ENCODE assay signal across 1 cellular context in genomic region chr1:113811888-113812660, GRCh38.
TF ChIP-seq lines count a peak whose summit lies in the region.

TSS of gene RSBN1 (minus strand) at chr1:113812476. CDS start at chr1:113812412, 64 bp downstream.

TF ChIP-seq in HepG2, 621 proteins besides CTCF, POLR2A, EP300 and RAD21 (continued from another document and continues in another):
- TF ChIP-seq HMGXB3 (CRISPR knock-in tag; IDR thresholded peaks at IDR 0.05; ENCODE audit: borderline replicate concordance) (peak; percentile 95), ZNF34 (CRISPR knock-in tag; IDR thresholded peaks at IDR 0.05; ENCODE audit: borderline replicate concordance) (no peak), ERF (CRISPR knock-in tag; IDR thresholded peaks at IDR 0.05) (peak; percentile 58), ZNF556 (CRISPR knock-in tag; IDR thresholded peaks at IDR 0.05; ENCODE audit: borderline replicate concordance) (peak; percentile 20; the same call in 1 of the 2 replicates), CREM (IDR thresholded peaks at IDR 0.05) (peak; percentile 95), CREM (CRISPR knock-in tag; IDR thresholded peaks at IDR 0.05) (no peak), TOE1 (CRISPR knock-in tag; IDR thresholded peaks at IDR 0.05) (no peak), ZNF724P (CRISPR knock-in tag; IDR thresholded peaks at IDR 0.05; ENCODE audit: borderline replicate concordance) (peak; percentile 28; the same call in 1 of the 2 replicates), SNAPC5 (CRISPR knock-in tag; IDR thresholded peaks at IDR 0.05; ENCODE audit: borderline replicate concordance) (0 out of 2 replicates have a peak, but pooled peaks have one; percentile 62), ZMAT3 (CRISPR knock-in tag; conservative IDR thresholded peaks at IDR 0.05) (peak; percentile 88), HNRNPLL (IDR thresholded peaks at IDR 0.05; ENCODE audit: low read depth, low read length, poor library complexity, severe bottlenecking) (peak; percentile 97), PHF20 (CRISPR knock-in tag; IDR thresholded peaks at IDR 0.05) (peak; percentile 65; the same call in 1 of the 2 replicates), ZFP36L2 (CRISPR knock-in tag; IDR thresholded peaks at IDR 0.05) (no peak), ZNF770 (CRISPR knock-in tag; IDR thresholded peaks at IDR 0.05) (peak; percentile 11; the same call in 1 of the 2 replicates), ZBED4 (CRISPR knock-in tag; IDR thresholded peaks at IDR 0.05; ENCODE audit: borderline replicate concordance) (0 out of 2 replicates have a peak, but pooled peaks have one; percentile 11), TARDBP (CRISPR knock-in tag; IDR thresholded peaks at IDR 0.05) (peak; percentile 85), NCOR1 (IDR thresholded peaks at IDR 0.05; ENCODE audit: borderline replicate concordance, low read length) (peak; percentile 35; the same call in 1 of the 2 replicates), ZNF256 (CRISPR knock-in tag; conservative IDR thresholded peaks at IDR 0.05) (0 out of 2 replicates have a peak, but pooled peaks have one; percentile 18), ZNF841 (CRISPR knock-in tag; IDR thresholded peaks at IDR 0.05; ENCODE audit: borderline replicate concordance) (0 out of 2 replicates have a peak, but pooled peaks have one; percentile 65), FOXK1 (CRISPR knock-in tag; IDR thresholded peaks at IDR 0.05; ENCODE audit: borderline replicate concordance, low read depth) (peak; percentile 68; the same call in 1 of the 2 replicates), RERE (CRISPR knock-in tag; IDR thresholded peaks at IDR 0.05; ENCODE audit: low read depth) (no peak), RFXANK (CRISPR knock-in tag; IDR thresholded peaks at IDR 0.05) (0 out of 2 replicates have a peak, but pooled peaks have one; percentile 39), POLR2G (IDR thresholded peaks at IDR 0.05; ENCODE audit: low read depth, low read length) (peak; percentile 95), SRSF4 (IDR thresholded peaks at IDR 0.05; ENCODE audit: low read depth, low read length, poor library complexity, severe bottlenecking) (no peak), ZBTB8A (CRISPR knock-in tag; IDR thresholded peaks at IDR 0.05; ENCODE audit: borderline replicate concordance, low read depth) (no peak), NCOA2 (CRISPR knock-in tag; IDR thresholded peaks at IDR 0.05) (no peak), SRY (CRISPR knock-in tag; IDR thresholded peaks at IDR 0.05) (0 out of 2 replicates have a peak, but pooled peaks have one; percentile 63), GABPB1 (CRISPR knock-in tag; IDR thresholded peaks at IDR 0.05) (peak; percentile 95), HNF1B (CRISPR knock-in tag; IDR thresholded peaks at IDR 0.05) (peak; percentile 89), ISL2 (CRISPR knock-in tag; IDR thresholded peaks at IDR 0.05) (peak; percentile 71)
- TF ChIP-seq, protein P1, sequence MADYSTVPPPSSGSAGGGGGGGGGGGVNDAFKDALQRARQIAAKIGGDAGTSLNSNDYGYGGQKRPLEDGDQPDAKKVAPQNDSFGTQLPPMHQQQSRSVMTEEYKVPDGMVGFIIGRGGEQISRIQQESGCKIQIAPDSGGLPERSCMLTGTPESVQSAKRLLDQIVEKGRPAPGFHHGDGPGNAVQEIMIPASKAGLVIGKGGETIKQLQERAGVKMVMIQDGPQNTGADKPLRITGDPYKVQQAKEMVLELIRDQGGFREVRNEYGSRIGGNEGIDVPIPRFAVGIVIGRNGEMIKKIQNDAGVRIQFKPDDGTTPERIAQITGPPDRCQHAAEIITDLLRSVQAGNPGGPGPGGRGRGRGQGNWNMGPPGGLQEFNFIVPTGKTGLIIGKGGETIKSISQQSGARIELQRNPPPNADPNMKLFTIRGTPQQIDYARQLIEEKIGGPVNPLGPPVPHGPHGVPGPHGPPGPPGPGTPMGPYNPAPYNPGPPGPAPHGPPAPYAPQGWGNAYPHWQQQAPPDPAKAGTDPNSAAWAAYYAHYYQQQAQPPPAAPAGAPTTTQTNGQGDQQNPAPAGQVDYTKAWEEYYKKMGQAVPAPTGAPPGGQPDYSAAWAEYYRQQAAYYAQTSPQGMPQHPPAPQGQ (CRISPR knock-in tag; IDR thresholded peaks at IDR 0.05; ENCODE audit: borderline replicate concordance) = no peak
- TF ChIP-seq, protein P2, sequence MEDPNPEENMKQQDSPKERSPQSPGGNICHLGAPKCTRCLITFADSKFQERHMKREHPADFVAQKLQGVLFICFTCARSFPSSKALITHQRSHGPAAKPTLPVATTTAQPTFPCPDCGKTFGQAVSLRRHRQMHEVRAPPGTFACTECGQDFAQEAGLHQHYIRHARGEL (CRISPR knock-in tag; IDR thresholded peaks at IDR 0.05) = no peak
- TF ChIP-seq, protein P3, sequence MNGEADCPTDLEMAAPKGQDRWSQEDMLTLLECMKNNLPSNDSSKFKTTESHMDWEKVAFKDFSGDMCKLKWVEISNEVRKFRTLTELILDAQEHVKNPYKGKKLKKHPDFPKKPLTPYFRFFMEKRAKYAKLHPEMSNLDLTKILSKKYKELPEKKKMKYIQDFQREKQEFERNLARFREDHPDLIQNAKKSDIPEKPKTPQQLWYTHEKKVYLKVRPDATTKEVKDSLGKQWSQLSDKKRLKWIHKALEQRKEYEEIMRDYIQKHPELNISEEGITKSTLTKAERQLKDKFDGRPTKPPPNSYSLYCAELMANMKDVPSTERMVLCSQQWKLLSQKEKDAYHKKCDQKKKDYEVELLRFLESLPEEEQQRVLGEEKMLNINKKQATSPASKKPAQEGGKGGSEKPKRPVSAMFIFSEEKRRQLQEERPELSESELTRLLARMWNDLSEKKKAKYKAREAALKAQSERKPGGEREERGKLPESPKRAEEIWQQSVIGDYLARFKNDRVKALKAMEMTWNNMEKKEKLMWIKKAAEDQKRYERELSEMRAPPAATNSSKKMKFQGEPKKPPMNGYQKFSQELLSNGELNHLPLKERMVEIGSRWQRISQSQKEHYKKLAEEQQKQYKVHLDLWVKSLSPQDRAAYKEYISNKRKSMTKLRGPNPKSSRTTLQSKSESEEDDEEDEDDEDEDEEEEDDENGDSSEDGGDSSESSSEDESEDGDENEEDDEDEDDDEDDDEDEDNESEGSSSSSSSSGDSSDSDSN (CRISPR knock-in tag; IDR thresholded peaks at IDR 0.05) = peak; percentile 92
